ENCODE assay signal across 29 cellular contexts in the genomic region with DNA sequence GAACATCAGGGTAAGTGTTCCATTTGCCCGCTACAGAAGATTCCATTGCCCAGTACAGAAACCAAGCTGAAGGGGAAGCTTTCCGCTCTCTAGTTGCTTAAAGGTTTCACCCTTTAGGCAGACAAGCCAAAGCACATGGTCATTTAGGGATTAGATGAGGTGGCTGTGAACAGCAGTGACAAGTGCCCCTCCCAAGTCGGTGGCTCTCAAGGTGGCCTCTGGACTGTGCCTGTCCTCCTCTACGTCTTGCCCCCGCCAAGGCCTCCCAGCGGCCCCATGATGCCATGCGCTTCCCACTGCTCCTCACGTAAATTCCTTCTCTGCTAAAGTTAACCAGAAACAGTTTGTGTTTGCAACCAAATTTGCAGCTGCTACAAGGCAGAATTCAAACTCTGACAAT.
"Had no signal": no experiment of that assay in that cellular context is flagged by ENCODE, and none has a peak within 500 bp of the region (broad histone marks: within the 10 kb centered on the region; RNA-seq: fewer than 3 reads in every experiment).

No MANE protein-coding gene starts in this region.

- H3K27me3 ChIP-seq: dorsolateral prefrontal cortex, gastrocnemius medialis, neural progenitor cell, sigmoid colon, stomach, thyroid gland, upper lobe of right lung, uterus had no signal

- H3K4me1 ChIP-seq: prostate gland, sigmoid colon, stomach, upper lobe of right lung, uterus had no signal

- FAIRE-seq: colon, keratinocyte had no signal

- H3K36me3 Mint-ChIP-seq: mesothelial cell of epicardium; natural killer cell treated with Interleukin-12 subunit alpha and Interleukin-12 subunit beta and Interleukin-15 and Interleukin-18, amount 100 ng/mL, for 72 hours; neural progenitor cell; stimulated activated effector memory CD8-positive, alpha-beta T cell treated with anti-CD3 and anti-CD28 coated beads, Interleukin-12 subunit alpha, Interleukin-12 subunit beta, amount 100 ng/mL, for 72 hours had no signal

- H3K36me3 ChIP-seq: gastrocnemius medialis, neural progenitor cell, prostate gland, sigmoid colon, stomach, thyroid gland, upper lobe of right lung, uterus had no signal

- H3K9me3 Mint-ChIP-seq: endodermal cell; memory B cell; mesothelial cell of epicardium; naive B cell; natural killer cell treated with Interleukin-12 subunit alpha and Interleukin-12 subunit beta and Interleukin-15 and Interleukin-18, amount 100 ng/mL, for 72 hours; neural progenitor cell; stimulated activated effector memory CD8-positive, alpha-beta T cell treated with anti-CD3 and anti-CD28 coated beads, Interleukin-12 subunit alpha, Interleukin-12 subunit beta, amount 100 ng/mL, for 72 hours had no signal

- H3K4me1 Mint-ChIP-seq: naive B cell; stimulated activated effector memory CD8-positive, alpha-beta T cell treated with anti-CD3 and anti-CD28 coated beads, Interleukin-12 subunit alpha, Interleukin-12 subunit beta, amount 100 ng/mL, for 72 hours had no signal

- H3K4me3 Mint-ChIP-seq: endodermal cell; memory B cell; mesothelial cell of epicardium; naive B cell; natural killer cell treated with Interleukin-12 subunit alpha and Interleukin-12 subunit beta and Interleukin-15 and Interleukin-18, amount 100 ng/mL, for 72 hours; neural progenitor cell; stimulated activated effector memory CD8-positive, alpha-beta T cell treated with anti-CD3 and anti-CD28 coated beads, Interleukin-12 subunit alpha, Interleukin-12 subunit beta, amount 100 ng/mL, for 72 hours had no signal

- H3K9ac ChIP-seq: neural progenitor cell had no signal

- H3K27ac ChIP-seq: epithelial cell of prostate, neural progenitor cell, prostate gland, sigmoid colon, stomach, upper lobe of right lung, uterus had no signal

- H3K4me2 ChIP-seq: neural progenitor cell had no signal

- H3K4me3 ChIP-seq: dorsolateral prefrontal cortex, gastrocnemius medialis, lung, mucosa of descending colon, neural progenitor cell, prostate gland, sigmoid colon, stomach, thyroid gland, upper lobe of right lung, uterus had no signal

- H2AFZ ChIP-seq: neural progenitor cell had no signal

- H3K27ac Mint-ChIP-seq: endodermal cell; memory B cell; mesothelial cell of epicardium; naive B cell; natural killer cell treated with Interleukin-12 subunit alpha and Interleukin-12 subunit beta and Interleukin-15 and Interleukin-18, amount 100 ng/mL, for 72 hours; neural progenitor cell; stimulated activated effector memory CD8-positive, alpha-beta T cell treated with anti-CD3 and anti-CD28 coated beads, Interleukin-12 subunit alpha, Interleukin-12 subunit beta, amount 100 ng/mL, for 72 hours had no signal

- DNase-seq: dorsolateral prefrontal cortex; effector CD4-positive, alpha-beta T cell; foreskin fibroblast; gastrocnemius medialis; mucosa of descending colon; naive B cell; nucleus accumbens; right cardiac atrium; sigmoid colon; stimulated activated CD4-positive, alpha-beta T cell treated with anti-CD3 and anti-CD28 coated beads, Interleukin-2, amount 100 ng/mL, for 24 hours; stimulated activated CD4-positive, alpha-beta T cell treated with anti-CD3 and anti-CD28 coated beads, Interleukin-4, amount 100 ng/mL, for 24 hours; stimulated activated naive CD4-positive, alpha-beta T cell treated with Interleukin-2 at 50 U/mL for 16 hours; stomach; thyroid gland; upper lobe of right lung; uterus had no signal

- ATAC-seq: esophagus mucosa; gastrocnemius medialis; left lobe of liver; mucosa of descending colon; natural killer cell treated with Interleukin-12 subunit alpha and Interleukin-12 subunit beta and Interleukin-15 and Interleukin-18, amount 100 ng/mL, for 72 hours; right cardiac atrium; stimulated activated effector memory CD8-positive, alpha-beta T cell treated with anti-CD3 and anti-CD28 coated beads, Interleukin-12 subunit alpha, Interleukin-12 subunit beta, amount 100 ng/mL, for 72 hours; upper lobe of right lung had no signal

- H3K9me3 ChIP-seq: gastrocnemius medialis, mucosa of descending colon, prostate gland, sigmoid colon, stomach, thyroid gland, upper lobe of right lung, uterus had no signal
